In genomic region chr5:111158105-111158744, GRCh38 we compare ENCODE assay signal across 8 cellular contexts.
A peak's percentile ranks its signal among the peaks of the same experiment; 100 is the strongest.
DNase-seq lines count a peak whose midpoint lies in the region; ATAC-seq, FAIRE-seq and TF ChIP-seq lines count a peak whose summit lies in the region.

No MANE protein-coding gene starts in this region.

- FAIRE-seq in GM12892 (lab: Jason Lieb, UNC): peak; percentile 96

- no peak overlapping the region for H2AFZ ChIP-seq in mesenchymal stem cell (ENCODE audit: low read depth, low read length)

- H2AK5ac ChIP-seq in mesenchymal stem cell (ENCODE audit: low read length, severe bottlenecking): no peak overlapping the region

- WGBS in mesenchymal stem cell: 7% methylated on average over 6 of the region's 9 CpGs

- TF ChIP-seq CTCF in 22Rv1 (IDR thresholded peaks at IDR 0.05): peak; percentile 99

- H3K9ac ChIP-seq in mesenchymal stem cell (ENCODE audit: low read length): peak overlapping the region; percentile 68

- H3K4me3 ChIP-seq in mesenchymal stem cell (ENCODE audit: insufficient read depth in 1 of 2, low read depth in 1 of 2, low read length in 2 of 2): no peak overlapping the region

- DNase-seq in GM12892 (ENCODE audit: insufficient read length) (no peak), NCI-H510A (lab: John Stamatoyannopoulos, UW) (peak; percentile 10), ecto neural progenitor cell (ENCODE audit: low spot score) (peak; percentile 70), mesenchymal stem cell (peak; percentile 77)
- DNase-seq in activated CD4-positive, alpha-beta T cell treated with anti-CD3 and anti-CD28 coated beads, Interleukin-2, amount 50 U/mL, for 4 hours: peak; percentile 82 to 87
- peak; percentile 55 to 57 for DNase-seq in stimulated activated CD8-positive, alpha-beta memory T cell treated with anti-CD3 and anti-CD28 coated beads, Interleukin-2, amount 100 ng/mL, for 1 hour (ENCODE audit: low read depth in 2 of 2)

- H3K9me3 ChIP-seq in mesenchymal stem cell (ENCODE audit: control insufficient read depth, low read length): no peaks in the 10 kb centered on the region

- no peak overlapping the region for H3K14ac ChIP-seq in mesenchymal stem cell (ENCODE audit: low read length in 2 of 2)

- H3K4me1 ChIP-seq in mesenchymal stem cell (ENCODE audit: control insufficient read depth, insufficient read depth, low read depth, low read length): no peaks in the 10 kb centered on the region

- ATAC-seq in HG03097 (IDR thresholded peaks at IDR 0.05; ENCODE audit: low FRiP score, unreplicated experiment): peak; percentile 80

- H3K27me3 ChIP-seq in mesenchymal stem cell (ENCODE audit: control insufficient read depth in 1 of 2, insufficient read depth in 1 of 2, low read length in 2 of 2): no peaks in the 10 kb centered on the region

- no peaks in the 10 kb centered on the region for H3K36me3 ChIP-seq in mesenchymal stem cell (ENCODE audit: control insufficient read depth in 1 of 2, insufficient read depth in 2 of 2, low read depth in 1 of 2, low read length in 2 of 2)

- H2BK5ac ChIP-seq in mesenchymal stem cell (ENCODE audit: low read depth, low read length, poor library complexity, severe bottlenecking): no peak overlapping the region

- TF ChIP-seq POLR2A in GM12892 (IDR thresholded peaks at IDR 0.05; ENCODE audit: low read depth, low read length): no peak

- no peak overlapping the region for H3K18ac ChIP-seq in mesenchymal stem cell (ENCODE audit: low read depth in 1 of 2, low read length in 2 of 2)

- no peak overlapping the region for H3K23ac ChIP-seq in mesenchymal stem cell (ENCODE audit: low read length in 2 of 2)

- no peak overlapping the region for H2BK12ac ChIP-seq in mesenchymal stem cell (ENCODE audit: low read length in 2 of 2)

- no peak overlapping the region for H4K91ac ChIP-seq in mesenchymal stem cell (ENCODE audit: low read length)

- no peak overlapping the region for H2BK15ac ChIP-seq in mesenchymal stem cell (ENCODE audit: low read depth, poor library complexity, severe bottlenecking)

- H3K4me2 ChIP-seq in mesenchymal stem cell (ENCODE audit: low read length, poor library complexity, severe bottlenecking): no peak overlapping the region

- no peaks in the 10 kb centered on the region for H3K79me1 ChIP-seq in mesenchymal stem cell (replicated peaks; ENCODE audit: low read length, poor library complexity, severe bottlenecking)

- no peak overlapping the region for H3K4ac ChIP-seq in mesenchymal stem cell (ENCODE audit: low read depth in 1 of 2, low read length in 2 of 2)

- H3K27ac ChIP-seq in 22Rv1 (no peak overlapping the region), mesenchymal stem cell (ENCODE audit: low read length, poor library complexity, severe bottlenecking) (no peak overlapping the region)

- H2BK120ac ChIP-seq in mesenchymal stem cell (ENCODE audit: low read depth, low read length): no peak overlapping the region

- no peak overlapping the region for H4K8ac ChIP-seq in mesenchymal stem cell (ENCODE audit: low read length)
